1 cellular context compared by ENCODE assay signal in genomic region chr6:31690231-31691077, GRCh38.
TF ChIP-seq lines count a peak whose summit lies in the region.

No MANE protein-coding gene starts in this region.

TF ChIP-seq in K562, 482 proteins besides CTCF, POLR2A, EP300 and RAD21 (continues in another document):
- TF ChIP-seq POLR2H (tag; IDR thresholded peaks at IDR 0.05; ENCODE audit: low read depth) (no peak; the same call in 1 of the 2 replicates), HDAC3 (IDR thresholded peaks at IDR 0.05; ENCODE audit: borderline replicate concordance, partially characterized antibody) (no peak), ZNF431 (CRISPR knock-in tag; IDR thresholded peaks at IDR 0.05) (peak; percentile 14), MAX (CRISPR knock-in tag; IDR thresholded peaks at IDR 0.05) (no peak), MYNN (IDR thresholded peaks at IDR 0.05) (peak; percentile 67), MYNN (CRISPR knock-in tag; IDR thresholded peaks at IDR 0.05) (no peak), TCF15 (CRISPR knock-in tag; IDR thresholded peaks at IDR 0.05) (0 out of 2 replicates have a peak, but pooled peaks have one; percentile 8), NELFE (IDR thresholded peaks at IDR 0.05; ENCODE audit: insufficient read depth, insufficient read length) (no peak), NCOR1 (IDR thresholded peaks at IDR 0.05) (peak; percentile 81), BMI1 (IDR thresholded peaks at IDR 0.05; ENCODE audit: low read length) (no peak), STAG1 (CRISPR knock-in tag; IDR thresholded peaks at IDR 0.05; ENCODE audit: borderline replicate concordance) (no peak), HDGF (IDR thresholded peaks at IDR 0.05) (peak; percentile 25; the same call in 1 of the 2 replicates), ZHX1 (conservative IDR thresholded peaks at IDR 0.05; ENCODE audit: low read length) (no peak; the same call in 1 of the 2 replicates), CSDE1 (IDR thresholded peaks at IDR 0.05) (no peak; a peak in 1 of 4 replicates), NR0B1 (IDR thresholded peaks at IDR 0.05; ENCODE audit: partially characterized antibody) (no peak), SLC30A9 (CRISPR knock-in tag; IDR thresholded peaks at IDR 0.05) (no peak), ZNF830 (CRISPR knock-in tag; IDR thresholded peaks at IDR 0.05) (peak; percentile 88; the same call in 1 of the 2 replicates), ZBTB34 (CRISPR knock-in tag; IDR thresholded peaks at IDR 0.05) (no peak), ZC3H4 (CRISPR knock-in tag; IDR thresholded peaks at IDR 0.05; ENCODE audit: borderline replicate concordance) (peak; percentile 33; the same call in 1 of the 2 replicates), CBX3 (IDR thresholded peaks at IDR 0.05; ENCODE audit: borderline replicate concordance in 1 of 2, low read length in 2 of 2) (0 out of 3 replicates have a peak, but pooled peaks of 1 of the 2 experiments have one; percentile 21), ARNT (IDR thresholded peaks at IDR 0.05) (peak; percentile 61 to 89), ELF2 (CRISPR knock-in tag; IDR thresholded peaks at IDR 0.05) (no peak), NFXL1 (CRISPR knock-in tag; IDR thresholded peaks at IDR 0.05) (no peak), CAMTA2 (CRISPR knock-in tag; conservative IDR thresholded peaks at IDR 0.05) (no peak), FOXA3 (CRISPR knock-in tag; conservative IDR thresholded peaks at IDR 0.05 in 1 of 2, IDR thresholded peaks at IDR 0.05 in 1 of 2) (0 out of 4 replicates have a peak, but pooled peaks of 1 of the 2 experiments have one; percentile 34), PHTF2 (CRISPR knock-in tag; IDR thresholded peaks at IDR 0.05) (peak; percentile 30; the same call in 1 of the 2 replicates), PPARD (CRISPR knock-in tag; IDR thresholded peaks at IDR 0.05) (no peak), TRIM24 (IDR thresholded peaks at IDR 0.05) (peak; percentile 51 to 55; a peak in 2 of 4 replicates), SRSF3 (IDR thresholded peaks at IDR 0.05; ENCODE audit: insufficient read depth, low read length) (no peak), MXD1 (CRISPR knock-in tag; IDR thresholded peaks at IDR 0.05; ENCODE audit: borderline replicate concordance, poor library complexity, severe bottlenecking) (no peak), ZSCAN29 (IDR thresholded peaks at IDR 0.05) (no peak), U2AF1 (optimal IDR thresholded peaks at IDR 0.05; ENCODE audit: low read depth, low read length) (no peak), MAFF (IDR thresholded peaks at IDR 0.05; ENCODE audit: low read length) (peak; percentile 77; the same call in 1 of the 2 replicates), PHB (CRISPR knock-in tag; IDR thresholded peaks at IDR 0.05) (no peak), ZFP36 (IDR thresholded peaks at IDR 0.05; ENCODE audit: low read depth, low read length, partially characterized antibody) (peak; percentile 97), RFX5 (IDR thresholded peaks at IDR 0.05; ENCODE audit: low read depth, low read length) (no peak), TAF7 (tag; IDR thresholded peaks at IDR 0.05) (0 out of 2 replicates have a peak, but pooled peaks have one; percentile 36), ZNF282 (CRISPR knock-in tag; IDR thresholded peaks at IDR 0.05) (no peak), ZNF311 (CRISPR knock-in tag; IDR thresholded peaks at IDR 0.05) (no peak), PHF20 (IDR thresholded peaks at IDR 0.05; ENCODE audit: partially characterized antibody) (no peak), FUS (optimal IDR thresholded peaks at IDR 0.05; ENCODE audit: low read depth, low read length) (no peak), ZNF395 (CRISPR knock-in tag; IDR thresholded peaks at IDR 0.05) (no peak; the same call in 1 of the 2 replicates), HDAC6 (IDR thresholded peaks at IDR 0.05; ENCODE audit: low read depth, low read length) (no peak), PRPF4 (IDR thresholded peaks at IDR 0.05; ENCODE audit: insufficient read depth, low read depth, low read length, poor library complexity, severe bottlenecking) (no peak), HIVEP1 (CRISPR knock-in tag; IDR thresholded peaks at IDR 0.05) (0 out of 2 replicates have a peak, but pooled peaks have one; percentile 48), TFAP4 (CRISPR knock-in tag; IDR thresholded peaks at IDR 0.05; ENCODE audit: borderline replicate concordance) (peak; percentile 64; the same call in 1 of the 2 replicates), ELF4 (CRISPR knock-in tag; IDR thresholded peaks at IDR 0.05) (peak; percentile 89), FOXA1 (IDR thresholded peaks at IDR 0.05; ENCODE audit: borderline replicate concordance) (no peak), IRF2 (CRISPR knock-in tag; IDR thresholded peaks at IDR 0.05) (no peak), FOXJ2 (tag; IDR thresholded peaks at IDR 0.05) (no peak), ZNF263 (CRISPR knock-in tag; IDR thresholded peaks at IDR 0.05; ENCODE audit: borderline replicate concordance) (no peak), NRF1 (conservative IDR thresholded peaks at IDR 0.05 in 1 of 2, IDR thresholded peaks at IDR 0.05 in 1 of 2) (peak in 1 of 2 experiments; percentile 23; a peak in 2 of 4 replicates), ZNF699 (CRISPR knock-in tag; IDR thresholded peaks at IDR 0.05; ENCODE audit: insufficient replicate concordance) (no peak), CXXC5 (CRISPR knock-in tag; IDR thresholded peaks at IDR 0.05) (peak; percentile 91), NR3C1 (CRISPR knock-in tag; IDR thresholded peaks at IDR 0.05) (no peak), ZNF778 (CRISPR knock-in tag; IDR thresholded peaks at IDR 0.05) (no peak), CEBPZ (IDR thresholded peaks at IDR 0.05; ENCODE audit: borderline replicate concordance, low read depth, low read length) (no peak), TRIM25 (IDR thresholded peaks at IDR 0.05; ENCODE audit: borderline replicate concordance) (no peak), ZFP1 (CRISPR knock-in tag; IDR thresholded peaks at IDR 0.05) (no peak), TAF1 (IDR thresholded peaks at IDR 0.05; ENCODE audit: control insufficient read depth, extremely low read depth, insufficient read depth, low read length, severe bottlenecking) (peak; percentile 40), BACH1 (tag; IDR thresholded peaks at IDR 0.05) (no peak), NFE2 (IDR thresholded peaks at IDR 0.05; ENCODE audit: low read depth) (peak; percentile 97)
